ENCODE assay signal across 8 cellular contexts in the genomic region with DNA sequence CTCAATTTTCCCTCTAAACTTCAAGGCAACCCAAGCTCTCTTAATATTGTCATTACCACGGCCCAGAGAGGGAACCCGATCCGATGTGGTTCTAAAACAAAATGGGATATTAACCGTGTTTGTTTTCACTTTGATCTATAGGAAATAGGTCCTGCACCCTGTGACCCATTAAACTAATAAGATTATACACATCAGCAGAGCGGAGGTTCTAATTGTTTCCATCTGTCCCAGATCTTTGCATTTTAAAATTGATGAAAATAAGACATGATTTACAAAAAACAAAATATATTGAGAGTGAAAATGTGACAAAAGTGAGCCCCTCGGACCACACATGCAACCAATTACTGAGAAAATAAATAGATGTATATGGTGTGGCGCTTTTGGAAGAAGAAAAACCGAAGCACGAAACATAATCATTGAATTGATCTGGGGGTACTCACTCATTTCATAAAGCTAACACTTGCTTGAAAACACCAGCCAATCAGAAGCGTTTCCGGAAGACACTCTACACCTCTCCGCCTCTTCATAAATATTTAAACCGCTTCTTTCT.
DNase-seq lines count a peak whose midpoint lies in the region; ATAC-seq and TF ChIP-seq lines count a peak whose summit lies in the region.

No MANE protein-coding gene starts in this region.

- no peaks in the 10 kb centered on the region for H3K79me2 ChIP-seq in PC-3 (ENCODE audit: low read length)

- H3K36me3 ChIP-seq in PC-3 (ENCODE audit: low read depth, low read length) = no peaks in the 10 kb centered on the region
- H3K36me3 ChIP-seq in effector memory CD4-positive, alpha-beta T cell (ENCODE audit: control insufficient read depth, insufficient read depth, low read length) = no peaks in the 10 kb centered on the region
- H3K36me3 ChIP-seq in skeletal muscle tissue (ENCODE audit: control insufficient read depth in 3 of 3, insufficient read depth in 3 of 3, low read length in 3 of 3) = no peaks in the 10 kb centered on the region

- H3K27ac ChIP-seq in PC-3 (ENCODE audit: low read length) = no peak overlapping the region
- no peak overlapping the region for H3K27ac ChIP-seq in effector memory CD4-positive, alpha-beta T cell (ENCODE audit: insufficient read depth, low read length, poor library complexity, severe bottlenecking)
- peak overlapping the region; percentile 79 for H3K27ac ChIP-seq in skeletal muscle tissue (ENCODE audit: low read depth, low read length)

- H3K4me1 ChIP-seq in PC-3 (ENCODE audit: insufficient read depth, low read length) (peaks cover 8% of the 10 kb centered on the region; the same call in 1 of the 2 replicates), skeletal muscle tissue (ENCODE audit: control insufficient read depth in 3 of 3, insufficient read depth in 3 of 3, low read length in 3 of 3) (peaks cover 2 to 10% (median 9%) of the 10 kb centered on the region in 3 donors)
- H3K4me1 ChIP-seq in effector memory CD4-positive, alpha-beta T cell (ENCODE audit: control insufficient read depth, insufficient read depth, low read length, poor library complexity, severe bottlenecking) = peaks cover 15% of the 10 kb centered on the region

- peak overlapping the region; percentile 83 for H3K4me2 ChIP-seq in PC-3 (ENCODE audit: low read length)

- H3K9me2 ChIP-seq in PC-3 (replicated peaks; ENCODE audit: low read length) = no peaks in the 10 kb centered on the region

- peaks cover 53% of the 10 kb centered on the region for H3K27me3 Mint-ChIP-seq in T-helper 2 cell treated with Interferon-gamma antibody and Interleukin-4, amounts not matched to agents 5 μg/mL and 100 μg/mL, for 36 hours (ENCODE audit: low read depth)

- H3K9me3 Mint-ChIP-seq in T-helper 2 cell treated with Interferon-gamma antibody and Interleukin-4, amounts not matched to agents 5 μg/mL and 100 μg/mL, for 36 hours = no peaks in the 10 kb centered on the region

- DNase-seq in T-helper 2 cell treated with Interferon-gamma antibody and Interleukin-4, amounts not matched to agents 5 μg/mL and 100 μg/mL, for 36 hours (ENCODE audit: low spot score) = no peak
- DNase-seq in T-helper 2 cell = no peak
- no peak for DNase-seq in PC-3
- no peak for DNase-seq in effector memory CD4-positive, alpha-beta T cell
- DNase-seq in NCI-H2196 treated with DMSO at 0.1 percent for 48 hours (lab: John Stamatoyannopoulos, UW; ENCODE audit: unreplicated experiment) = no peak
- no peak for DNase-seq in NCI-H446 (lab: John Stamatoyannopoulos, UW)

- peak overlapping the region; percentile 84 for H3K27ac Mint-ChIP-seq in T-helper 2 cell treated with Interferon-gamma antibody and Interleukin-4, amounts not matched to agents 5 μg/mL and 100 μg/mL, for 36 hours

- no peak for ATAC-seq in PC-3
- no peak for ATAC-seq in GM21447 (IDR thresholded peaks at IDR 0.05; ENCODE audit: unreplicated experiment)

- intact Hi-C loops in PC-3 (cut with micrococcal nuclease) = loop anchor here (5.0 kb wide), 1 partner anchor 91 kb away; no protein-coding TSS in a partner anchor

- H3K27me3 ChIP-seq in PC-3 (ENCODE audit: low read length) (peaks cover 36% of the 10 kb centered on the region), skeletal muscle tissue (ENCODE audit: control insufficient read depth in 3 of 3, insufficient read depth in 3 of 3, low read length in 3 of 3) (peaks cover 15 to 58% (median 27%) of the 10 kb centered on the region in 3 donors)
- peaks cover 85% of the 10 kb centered on the region for H3K27me3 ChIP-seq in effector memory CD4-positive, alpha-beta T cell (replicated peaks; ENCODE audit: control insufficient read depth, insufficient read depth, low read length, poor library complexity, severe bottlenecking)

- peak overlapping the region; percentile 63 for H3K4me3 ChIP-seq in PC-3 (ENCODE audit: low read length)
- peak overlapping the region; percentile 3 for H3K4me3 ChIP-seq in effector memory CD4-positive, alpha-beta T cell (ENCODE audit: insufficient read depth, low read depth, low read length, poor library complexity, severe bottlenecking)
- H3K4me3 ChIP-seq in skeletal muscle tissue (ENCODE audit: low read length in 3 of 3) = peak overlapping the region; percentile 54 to 70 (median 68)

- H3K9ac ChIP-seq in PC-3 (ENCODE audit: low read length) (no peak overlapping the region), skeletal muscle tissue (ENCODE audit: low read depth in 1 of 3, low read length in 3 of 3) (peak overlapping the region; percentile 65 to 69 (median 69))

- H3K36me3 Mint-ChIP-seq in T-helper 2 cell treated with Interferon-gamma antibody and Interleukin-4, amounts not matched to agents 5 μg/mL and 100 μg/mL, for 36 hours (ENCODE audit: low read depth) = peaks cover 7% of the 10 kb centered on the region

- peaks cover 35% of the 10 kb centered on the region for H3K4me1 Mint-ChIP-seq in T-helper 2 cell treated with Interferon-gamma antibody and Interleukin-4, amounts not matched to agents 5 μg/mL and 100 μg/mL, for 36 hours (ENCODE audit: low read depth)

- peak overlapping the region; percentile 70 for H2AFZ ChIP-seq in PC-3 (ENCODE audit: low read length)

- no TSS peak for BruUV-seq in PC-3 (replicated peaks; lab: Mats Ljungman, UMichigan)

- TF ChIP-seq CTCF in PC-3 (conservative IDR thresholded peaks at IDR 0.05; ENCODE audit: low read depth, low read length) = no peak

- H4K20me1 ChIP-seq in PC-3 (ENCODE audit: low read length) = no peaks in the 10 kb centered on the region

- no peaks in the 10 kb centered on the region for H3F3A ChIP-seq in PC-3 (ENCODE audit: low read length, unreplicated experiment)

- CTCF ChIA-PET in PC-3 (lab: Charles Lee) = interaction anchor here (0.6 to 1.0 kb wide), 2 partner anchors 31 to 508 kb away, joined by 3 read pairs; no protein-coding TSS in a partner anchor

- POLR2A ChIA-PET in PC-3 (lab: Charles Lee; ENCODE audit: unreplicated experiment) = no interaction called here

- no peaks in the 10 kb centered on the region for H3K9me3 ChIP-seq in PC-3 (ENCODE audit: low read length)
- peaks cover 9% of the 10 kb centered on the region for H3K9me3 ChIP-seq in effector memory CD4-positive, alpha-beta T cell (ENCODE audit: control insufficient read depth, low read length)
- H3K9me3 ChIP-seq in skeletal muscle tissue (ENCODE audit: control insufficient read depth in 3 of 3, low read length in 3 of 3) = peaks cover 0 to 6% (median 0%) of the 10 kb centered on the region in 3 donors

- no peak overlapping the region for H3K4me3 Mint-ChIP-seq in T-helper 2 cell treated with Interferon-gamma antibody and Interleukin-4, amounts not matched to agents 5 μg/mL and 100 μg/mL, for 36 hours

Comparison
In these comparisons a context has a peak if more than half of its experiments do, and no peak if none do; other contexts are left out.
1. H3K4me3 ChIP-seq: peak in every context shown above with its lines; median percentile 68 in skeletal muscle tissue; 63 in PC-3; 3 in effector memory CD4-positive, alpha-beta T cell.